11 cellular contexts compared by ENCODE assay signal in the genomic region with DNA sequence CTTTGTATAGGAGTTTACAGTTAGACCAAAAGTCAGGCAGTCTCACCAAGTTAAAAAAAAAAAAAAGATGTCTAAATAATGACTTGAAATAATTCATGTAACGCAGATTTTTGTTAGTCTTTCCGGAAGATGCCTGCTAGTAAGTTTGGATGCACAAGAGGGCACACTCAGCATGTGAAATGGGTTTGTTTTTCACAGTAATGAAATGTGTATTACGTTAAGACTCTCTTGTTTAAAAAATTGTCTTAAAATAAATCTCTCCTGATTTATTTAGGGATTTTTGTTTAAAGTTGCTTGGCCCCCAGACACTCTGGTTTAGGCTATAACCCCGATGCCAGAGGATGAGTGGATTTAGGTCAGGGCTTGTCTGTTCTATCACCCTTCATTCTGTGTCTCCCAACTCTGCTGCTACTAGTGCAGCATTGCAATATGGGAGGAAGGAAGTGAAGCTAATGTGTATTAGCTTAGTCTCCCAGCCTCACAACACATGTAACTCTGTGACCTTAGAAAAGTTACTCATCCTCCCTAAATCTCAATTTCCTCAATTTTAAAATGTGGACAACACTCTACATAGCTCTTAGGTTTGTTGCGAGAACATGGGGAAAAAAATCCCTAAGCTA. TPM values are rescaled to one million over a fixed set of nuclear protein-coding genes. Genes with fewer than 3 reads are reported as not detected.
DNase-seq lines count a peak whose midpoint lies in the region; ATAC-seq, FAIRE-seq and TF ChIP-seq lines count a peak whose summit lies in the region.
"Had no signal": no experiment of that assay in that cellular context is flagged by ENCODE, and none has a peak within 500 bp of the region (broad histone marks: within the 10 kb centered on the region; RNA-seq: fewer than 3 reads in every experiment).

No MANE protein-coding gene starts in this region.

- in situ Hi-C loops in IMR-90 (cut with MboI; ENCODE audit: low sequenced_read_pairs): no loop called here
- in situ Hi-C loops in brain microvascular endothelial cell (cut with HindIII; ENCODE audit: low pct_ligation_motif_present, low sequenced_read_pairs): no loop called here

- no peak overlapping the region for H3K18ac ChIP-seq in IMR-90 (ENCODE audit: low read depth, low read length)

- H3K4me3 ChIP-seq in IMR-90 (ENCODE audit: insufficient read depth, low read depth, low read length): no peak overlapping the region
- H3K4me3 ChIP-seq in brain microvascular endothelial cell (ENCODE audit: low read depth, low read length): no peak overlapping the region
- H3K4me3 ChIP-seq in lower lobe of right lung: no peak overlapping the region
- H3K4me3 ChIP-seq in ascending aorta: no peak overlapping the region
- H3K4me3 ChIP-seq: MG63 had no signal

- intact Hi-C loops in IMR-90 (cut with micrococcal nuclease): loop anchor here (1.0 to 2.0 kb wide), 2 partner anchors 74 to 614 kb away; no protein-coding TSS in a partner anchor
- intact Hi-C loops in lower lobe of right lung (cut with DNase I): no loop called here
- intact Hi-C loops in ascending aorta (cut with DNase I): loop anchor here (5.0 kb wide), 1 partner anchor 76 kb away; no protein-coding TSS in a partner anchor
- intact Hi-C loops in posterior vena cava (cut with DNase I): no loop called here

- H2AK9ac ChIP-seq in IMR-90 (replicated peaks; ENCODE audit: low read depth, low read length, poor library complexity): no peak overlapping the region

- H3K9me1 ChIP-seq in IMR-90 (ENCODE audit: insufficient read depth, low read length): no peaks in the 10 kb centered on the region

- ATAC-seq in IMR-90 (ENCODE audit: low read depth) (peak; percentile 60), lower lobe of right lung (no peak)

- no peaks in the 10 kb centered on the region for H3K9me3 ChIP-seq in IMR-90 (ENCODE audit: control insufficient read depth, insufficient read depth, low read length)
- no peaks in the 10 kb centered on the region for H3K9me3 ChIP-seq in lower lobe of right lung
- no peaks in the 10 kb centered on the region for H3K9me3 ChIP-seq in ascending aorta
- H3K9me3 ChIP-seq: MG63 had no signal

- H4K20me1 ChIP-seq in IMR-90 (ENCODE audit: insufficient read depth, low read length): no peaks in the 10 kb centered on the region

- no peak overlapping the region for H4K5ac ChIP-seq in IMR-90 (ENCODE audit: low read depth, low read length)

- no peak for FAIRE-seq in RCC 7860 (lab: Jason Lieb, UNC)

- H2AFZ ChIP-seq in IMR-90 (replicated peaks; ENCODE audit: low read length, poor library complexity): no peak overlapping the region

- no peaks in the 10 kb centered on the region for H3K4me1 ChIP-seq in IMR-90 (ENCODE audit: control insufficient read depth, insufficient read depth, low read length)
- H3K4me1 ChIP-seq in lower lobe of right lung: no peaks in the 10 kb centered on the region
- no peaks in the 10 kb centered on the region for H3K4me1 ChIP-seq in ascending aorta

- no peak overlapping the region for H3K9ac ChIP-seq in IMR-90 (ENCODE audit: low read depth, low read length)

- DNase-seq in AG08396 (ENCODE audit: low spot score): peak; percentile 4
- peak; percentile 43 for DNase-seq in IMR-90
- no peak for DNase-seq in brain microvascular endothelial cell
- no peak for DNase-seq in lower lobe of right lung
- DNase-seq in ascending aorta (ENCODE audit: low spot score in 2 of 2): no peak
- DNase-seq in posterior vena cava (ENCODE audit: low spot score): no peak
- DNase-seq in retina: no peak
- no peak for DNase-seq in RCC 7860 (ENCODE audit: low spot score)
- DNase-seq: activated CD4-positive, alpha-beta memory T cell treated with anti-CD3 and anti-CD28 coated beads, Interleukin-2, amount 10 ng/mL, durations not matched to agents 7 days and 5 days; MG63; Right ventricle myocardium superior had no signal

- H2AK5ac ChIP-seq in IMR-90 (ENCODE audit: low read depth, low read length): no peak overlapping the region

- H2BK20ac ChIP-seq in IMR-90 (ENCODE audit: low read depth, low read length): no peak overlapping the region

- POLR2A ChIA-PET in IMR-90 (lab: Charles Lee; ENCODE audit: unreplicated experiment): no interaction called here

- no peak overlapping the region for H4K8ac ChIP-seq in IMR-90 (ENCODE audit: low read depth in 2 of 2, low read length in 2 of 2)

- H3K23ac ChIP-seq in IMR-90 (ENCODE audit: low read depth, low read length): no peak overlapping the region

- H2BK15ac ChIP-seq in IMR-90 (ENCODE audit: low read depth, low read length): no peak overlapping the region

- no peak overlapping the region for H3K56ac ChIP-seq in IMR-90 (ENCODE audit: extremely low read depth, insufficient read depth, low read length)

- no peak overlapping the region for H3K27ac ChIP-seq in IMR-90 (ENCODE audit: insufficient read depth, low read length)
- H3K27ac ChIP-seq in brain microvascular endothelial cell: no peak overlapping the region
- no peak overlapping the region for H3K27ac ChIP-seq in lower lobe of right lung
- no peak overlapping the region for H3K27ac ChIP-seq in ascending aorta

- no CpG with 5 or more reads among the region's 5 CpGs for WGBS in IMR-90 (ENCODE audit: extremely low coverage in 2 of 2, insufficient read length in 1 of 2), 2 experiments

- H3K14ac ChIP-seq in IMR-90 (replicated peaks; ENCODE audit: low read depth, low read length): 0 out of 2 replicates have a peak overlapping the region, but pooled peaks have one; percentile 41

- no peaks in the 10 kb centered on the region for H3K79me1 ChIP-seq in IMR-90 (ENCODE audit: low read depth in 1 of 2, low read length in 2 of 2)

- no peak overlapping the region for H2BK5ac ChIP-seq in IMR-90 (ENCODE audit: low read depth, low read length, poor library complexity, severe bottlenecking)

- no peak overlapping the region for H2BK120ac ChIP-seq in IMR-90 (ENCODE audit: low read depth, low read length)

- H4K91ac ChIP-seq in IMR-90 (ENCODE audit: insufficient read depth, low read depth, low read length): no peak overlapping the region

- H3K36me3 ChIP-seq in IMR-90 (ENCODE audit: control insufficient read depth, insufficient read depth, low read length): peaks cover 4% of the 10 kb centered on the region
- no peaks in the 10 kb centered on the region for H3K36me3 ChIP-seq in brain microvascular endothelial cell (replicated peaks)
- peaks cover 41% of the 10 kb centered on the region for H3K36me3 ChIP-seq in lower lobe of right lung
- peaks cover 16 to 52% of the 10 kb centered on the region in 2 donors for H3K36me3 ChIP-seq in ascending aorta
- H3K36me3 ChIP-seq: MG63 had no signal

- no TSS peak for BruUV-seq in IMR-90 (replicated peaks; lab: Mats Ljungman, UMichigan)

- H3K27me3 ChIP-seq in IMR-90 (ENCODE audit: control insufficient read depth, insufficient read depth, low read length): no peaks in the 10 kb centered on the region
- H3K27me3 ChIP-seq in brain microvascular endothelial cell (replicated peaks): no peaks in the 10 kb centered on the region
- no peaks in the 10 kb centered on the region for H3K27me3 ChIP-seq in lower lobe of right lung (ENCODE audit: low read depth)
- H3K27me3 ChIP-seq in ascending aorta: no peaks in the 10 kb centered on the region
- H3K27me3 ChIP-seq: MG63 had no signal

- no peak overlapping the region for H3K4ac ChIP-seq in IMR-90 (ENCODE audit: low read depth, low read length)

- dilution Hi-C loops in IMR-90 (cut with HindIII; ENCODE audit: low sequenced_read_pairs, unreplicated experiment): no loop called here

- CTCF ChIA-PET in IMR-90 (lab: Yijun Ruan, JAX): interaction anchor here (0.6 to 0.8 kb wide), 2 partner anchors 51 to 69 kb away, joined by 3 read pairs; no protein-coding TSS in a partner anchor

- TF ChIP-seq POLR2A in IMR-90 (IDR thresholded peaks at IDR 0.05; ENCODE audit: low read depth, low read length): no peak

- H3K4me2 ChIP-seq in IMR-90 (ENCODE audit: low read depth, low read length): no peak overlapping the region

- TF ChIP-seq CTCF in IMR-90 (conservative IDR thresholded peaks at IDR 0.05; ENCODE audit: low read depth, low read length) (peak; percentile 44), brain microvascular endothelial cell (IDR thresholded peaks at IDR 0.05; ENCODE audit: low read depth, low read length, missing control alignments) (peak; percentile 56), lower lobe of right lung (IDR thresholded peaks at IDR 0.05) (peak; percentile 20), ascending aorta (IDR thresholded peaks at IDR 0.05) (peak in 1 of 3 experiments; percentile 27)

- peak; percentile 55 for TF ChIP-seq RAD21 in IMR-90 (IDR thresholded peaks at IDR 0.05; ENCODE audit: low read length)

TF ChIP-seq in IMR-90, 13 proteins besides CTCF, POLR2A, EP300 and RAD21 (continues in another document):
- TF ChIP-seq RCOR1 (IDR thresholded peaks at IDR 0.05; ENCODE audit: insufficient replicate concordance, low read length) (no peak), MAFK (IDR thresholded peaks at IDR 0.05; ENCODE audit: low read depth, low read length) (no peak), MXI1 (IDR thresholded peaks at IDR 0.05; ENCODE audit: borderline replicate concordance, low read depth, low read length) (no peak), CHD1 (IDR thresholded peaks at IDR 0.05; ENCODE audit: low read depth, low read length) (no peak), SMC3 (IDR thresholded peaks at IDR 0.05; ENCODE audit: low read depth, low read length) (no peak; the same call in 1 of the 2 replicates), RFX5 (IDR thresholded peaks at IDR 0.05; ENCODE audit: low read depth, low read length) (no peak), FOS (IDR thresholded peaks at IDR 0.05; ENCODE audit: low read depth, low read length) (no peak), MAZ (IDR thresholded peaks at IDR 0.05; ENCODE audit: borderline replicate concordance, low read depth, low read length) (no peak), CEBPB (IDR thresholded peaks at IDR 0.05; ENCODE audit: low read depth, low read length) (no peak)
- TF ChIP-seq, protein P1, sequence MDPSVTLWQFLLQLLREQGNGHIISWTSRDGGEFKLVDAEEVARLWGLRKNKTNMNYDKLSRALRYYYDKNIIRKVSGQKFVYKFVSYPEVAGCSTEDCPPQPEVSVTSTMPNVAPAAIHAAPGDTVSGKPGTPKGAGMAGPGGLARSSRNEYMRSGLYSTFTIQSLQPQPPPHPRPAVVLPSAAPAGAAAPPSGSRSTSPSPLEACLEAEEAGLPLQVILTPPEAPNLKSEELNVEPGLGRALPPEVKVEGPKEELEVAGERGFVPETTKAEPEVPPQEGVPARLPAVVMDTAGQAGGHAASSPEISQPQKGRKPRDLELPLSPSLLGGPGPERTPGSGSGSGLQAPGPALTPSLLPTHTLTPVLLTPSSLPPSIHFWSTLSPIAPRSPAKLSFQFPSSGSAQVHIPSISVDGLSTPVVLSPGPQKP (IDR thresholded peaks at IDR 0.05; ENCODE audit: borderline replicate concordance, low read depth, low read length): no peak

RNA-seq across cellular contexts. Expression of gene CTH, which starts 25.7 kb away (rescaled TPM):
- total RNA-seq in IMR-90 (2012; rRNA removed) (2.5 and 2.7 TPM in 2 replicates), lower lobe of right lung (5.0 TPM), ascending aorta (4.3 TPM), posterior vena cava (1 to 10 TPM in 1 of 2 donors, under 1 TPM in 1; 0.76 to 2.5 TPM)
- polyA plus RNA-seq in IMR-90 (2012; rRNA removed): 2.8 and 3.0 TPM in 2 replicates
- polyA plus RNA-seq in IMR-90 (2012; cell fraction: cytosol; rRNA removed): 1.2 and 1.4 TPM in 2 replicates
- polyA plus RNA-seq in IMR-90 (2012; cell fraction: nucleus; rRNA removed; ENCODE audit: low replicate concordance): 1.2 and 5.2 TPM in 2 replicates

Comparison
In these comparisons a context has a peak if more than half of its experiments do, and no peak if none do; other contexts are left out.
1. DNase-seq: peak in AG08396 (single experiment) and IMR-90 (single experiment); none in brain microvascular endothelial cell (single experiment), lower lobe of right lung (single experiment), ascending aorta (0 of 2), posterior vena cava (single experiment), retina (single experiment) and RCC 7860 (single experiment).
2. intact Hi-C loops: an anchor here in IMR-90 (1.0 to 2.0 kb wide) and ascending aorta (5.0 kb wide); none called in lower lobe of right lung and posterior vena cava.